ENCODE assay signal across 8 cellular contexts in genomic region chr11:65559535-65559934, GRCh38. TPM values are rescaled to one million over a fixed set of nuclear protein-coding genes. Genes with fewer than 3 reads are reported as not detected.
A peak's percentile ranks its signal among the peaks of the same experiment; 100 is the strongest.
DNase-seq lines count a peak whose midpoint lies in the region; ATAC-seq and TF ChIP-seq lines count a peak whose summit lies in the region.

No MANE protein-coding gene starts in this region.

- peaks cover 0 to 59% (median 33%) of the 10 kb centered on the region in 4 donors for H3K4me1 Mint-ChIP-seq in CD4-positive, CD25-positive, alpha-beta regulatory T cell
- peaks cover 12% of the 10 kb centered on the region for H3K4me1 Mint-ChIP-seq in progenitor cell of endocrine pancreas (ENCODE audit: low read depth)

- H3K4me1 ChIP-seq in CD4-positive, CD25-positive, alpha-beta regulatory T cell (ENCODE audit: control insufficient read depth, insufficient read depth, low read length, poor library complexity, severe bottlenecking) = peaks cover 43% of the 10 kb centered on the region

- no peaks in the 10 kb centered on the region for H3K27me3 Mint-ChIP-seq in CD4-positive, CD25-positive, alpha-beta regulatory T cell
- peaks cover 37% of the 10 kb centered on the region for H3K27me3 Mint-ChIP-seq in progenitor cell of endocrine pancreas

- no peak overlapping the region for H3K9ac ChIP-seq in SK-N-MC (ENCODE audit: insufficient read length)

- H3K4me3 Mint-ChIP-seq in CD4-positive, CD25-positive, alpha-beta regulatory T cell = peak overlapping the region; percentile 70 to 79 (median 73)
- peak overlapping the region; percentile 41 for H3K4me3 Mint-ChIP-seq in progenitor cell of endocrine pancreas (ENCODE audit: low read depth)

- H3K27me3 ChIP-seq in CD4-positive, CD25-positive, alpha-beta regulatory T cell (ENCODE audit: control insufficient read depth, insufficient read depth, low read length) = no peaks in the 10 kb centered on the region

- peaks cover 0 to 2% (median 0%) of the 10 kb centered on the region in 7 donors for H3K9me3 Mint-ChIP-seq in CD4-positive, CD25-positive, alpha-beta regulatory T cell
- H3K9me3 Mint-ChIP-seq in progenitor cell of endocrine pancreas (ENCODE audit: low read depth) = no peaks in the 10 kb centered on the region

- no peaks in the 10 kb centered on the region for H3K36me3 Mint-ChIP-seq in CD4-positive, CD25-positive, alpha-beta regulatory T cell
- no peaks in the 10 kb centered on the region for H3K36me3 Mint-ChIP-seq in progenitor cell of endocrine pancreas (ENCODE audit: insufficient read depth)

- no peak overlapping the region for H3K4me3 ChIP-seq in CD4-positive, CD25-positive, alpha-beta regulatory T cell (ENCODE audit: low read depth, low read length)
- no peak overlapping the region for H3K4me3 ChIP-seq in SK-N-MC

- H3K27ac Mint-ChIP-seq in CD4-positive, CD25-positive, alpha-beta regulatory T cell = peak overlapping the region in 2 of 3 donors; percentile 68 to 75
- peak overlapping the region; percentile 78 for H3K27ac Mint-ChIP-seq in progenitor cell of endocrine pancreas

- H3K36me3 ChIP-seq in CD4-positive, CD25-positive, alpha-beta regulatory T cell (ENCODE audit: control insufficient read depth, insufficient read depth, low read length) = no peaks in the 10 kb centered on the region
- no peaks in the 10 kb centered on the region for H3K36me3 ChIP-seq in SK-N-MC (ENCODE audit: insufficient read depth, low read length)

- no peak for TF ChIP-seq CTCF in progenitor cell of endocrine pancreas (IDR thresholded peaks at IDR 0.05; ENCODE audit: unreplicated experiment)

- no peak for ATAC-seq in CD4-positive, CD25-positive, alpha-beta regulatory T cell (ENCODE audit: low read depth in 2 of 2)
- ATAC-seq in GM18498 (IDR thresholded peaks at IDR 0.05; ENCODE audit: unreplicated experiment) = no peak
- ATAC-seq in HG02571 (IDR thresholded peaks at IDR 0.05; ENCODE audit: unreplicated experiment) = no peak

- no peaks in the 10 kb centered on the region for H3K9me3 ChIP-seq in CD4-positive, CD25-positive, alpha-beta regulatory T cell (ENCODE audit: control insufficient read depth in 2 of 2, low read length in 2 of 2)
- H3K9me3 ChIP-seq in SK-N-MC (ENCODE audit: low read depth, low read length) = no peaks in the 10 kb centered on the region

- DNase-seq in CD4-positive, CD25-positive, alpha-beta regulatory T cell = no peak
- no peak for DNase-seq in SK-N-MC (ENCODE audit: low read depth, low spot score)
- DNase-seq in epithelial cell of prostate (ENCODE audit: low read depth, low spot score) = no peak
- no peak for DNase-seq in progenitor cell of endocrine pancreas (ENCODE audit: low spot score, unreplicated experiment)
- no peak for DNase-seq in NCI-H345 treated with DMSO at 0.1 percent for 48 hours (lab: John Stamatoyannopoulos, UW; ENCODE audit: unreplicated experiment)
- DNase-seq in cerebellar nuclear complex (lab: John Stamatoyannopoulos, UW) = no peak

- H3K27ac ChIP-seq in CD4-positive, CD25-positive, alpha-beta regulatory T cell (ENCODE audit: insufficient read depth, low read length, poor library complexity, severe bottlenecking) = no peak overlapping the region
- H3K27ac ChIP-seq in SK-N-MC (peak overlapping the region; percentile 80), epithelial cell of prostate (peak overlapping the region; percentile 87)

RNA-seq across cellular contexts. Expression of gene LTBP3, which starts 1.4 kb away (rescaled TPM):
- total RNA-seq in CD4-positive, CD25-positive, alpha-beta regulatory T cell = 132 TPM
- polyA plus RNA-seq in CD4-positive, CD25-positive, alpha-beta regulatory T cell = 10 to 100 TPM in 2 of 4 donors, 1 to 10 TPM in 2; 9.2 to 15.0 (median 11.9) TPM
- total RNA-seq in progenitor cell of endocrine pancreas = 55.3 and 57.7 TPM in 2 replicates

RNA-seq across cellular contexts. Expression of gene ZNRD2, which starts 10.7 kb away (rescaled TPM):
- total RNA-seq in CD4-positive, CD25-positive, alpha-beta regulatory T cell = 34.6 TPM
- polyA plus RNA-seq in CD4-positive, CD25-positive, alpha-beta regulatory T cell = 10 to 100 TPM; 64.6 to 84.7 (median 73.1) TPM
- total RNA-seq in progenitor cell of endocrine pancreas = 25.3 and 25.9 TPM in 2 replicates

RNA-seq across cellular contexts. Expression of gene FAM89B, which starts 12.8 kb away (rescaled TPM):
- 49.4 TPM for total RNA-seq in CD4-positive, CD25-positive, alpha-beta regulatory T cell
- 100 to 1,000 TPM in 3 of 4 donors, 10 to 100 TPM in 1; 77.1 to 158 (median 115) TPM for polyA plus RNA-seq in CD4-positive, CD25-positive, alpha-beta regulatory T cell
- total RNA-seq in progenitor cell of endocrine pancreas = 62.5 and 65.0 TPM in 2 replicates

RNA-seq across cellular contexts. Expression of gene EHBP1L1, which starts 16.3 kb away (rescaled TPM):
- total RNA-seq in CD4-positive, CD25-positive, alpha-beta regulatory T cell = 143 TPM
- 10 to 100 TPM in 1 of 4 donors, 1 to 10 TPM in 3; 7.8 to 11.6 (median 8.7) TPM for polyA plus RNA-seq in CD4-positive, CD25-positive, alpha-beta regulatory T cell
- total RNA-seq in progenitor cell of endocrine pancreas = 13.0 and 15.2 TPM in 2 replicates

RNA-seq across cellular contexts. Expression of gene SCYL1, which starts 34.7 kb away (rescaled TPM):
- 59.0 TPM for total RNA-seq in CD4-positive, CD25-positive, alpha-beta regulatory T cell
- polyA plus RNA-seq in CD4-positive, CD25-positive, alpha-beta regulatory T cell = 10 to 100 TPM; 24.3 to 31.2 (median 29.0) TPM
- total RNA-seq in progenitor cell of endocrine pancreas = 61.4 and 66.3 TPM in 2 replicates
